Comparison of ENCODE assay signal across 8 cellular contexts in the genomic region with DNA sequence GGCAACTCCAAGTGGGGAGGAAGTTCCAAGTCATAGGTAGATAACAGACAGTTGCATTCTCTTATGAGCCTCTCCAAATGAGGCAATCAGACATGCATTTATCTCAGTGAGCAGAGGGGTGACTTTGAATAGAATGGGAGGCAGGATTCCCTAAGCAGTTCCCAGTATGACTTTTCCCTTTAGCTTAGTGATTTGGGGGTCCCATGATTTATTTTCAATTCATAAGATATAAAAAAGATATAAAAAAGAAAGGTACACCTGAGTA. TPM values are rescaled to one million over a fixed set of nuclear protein-coding genes. Genes with fewer than 3 reads are reported as not detected.
A peak's percentile ranks its signal among the peaks of the same experiment; 100 is the strongest.
DNase-seq lines count a peak whose midpoint lies in the region; ATAC-seq and TF ChIP-seq lines count a peak whose summit lies in the region.

No MANE protein-coding gene starts in this region.

- DNase-seq in SK-N-SH (no peak), posterior vena cava (ENCODE audit: low spot score) (no peak)
- DNase-seq in activated CD4-positive, alpha-beta memory T cell treated with anti-CD3 and anti-CD28 coated beads for 36 hours: no peak

- ATAC-seq in SK-N-SH treated with all-trans-retinoic acid at 6 μM for 48 hours (no peak), HG03457 (IDR thresholded peaks at IDR 0.05; ENCODE audit: unreplicated experiment) (no peak), GM21619 (IDR thresholded peaks at IDR 0.05; ENCODE audit: unreplicated experiment) (no peak)

- CTCF ChIA-PET in SK-N-SH (lab: Yijun Ruan, JAX): interaction anchor here (0.6 kb wide), 1 partner anchor 489 kb away, joined by 3 read pairs; no protein-coding TSS in a partner anchor
- CTCF ChIA-PET in activated CD4-positive, alpha-beta memory T cell treated with anti-CD3 and anti-CD28 coated beads for 36 hours (lab: Charles Lee): interaction anchor here (0.7 kb wide), 1 partner anchor 16 kb away, joined by 3 read pairs; no protein-coding TSS in a partner anchor

- H3K4me1 ChIP-seq in SK-N-SH (ENCODE audit: control insufficient read depth in 1 of 2, insufficient read depth in 2 of 2, low read depth in 1 of 2, low read length in 1 of 2): peaks cover 11 to 13% of the 10 kb centered on the region in 2 experiments; a peak in 3 of 4 replicates
- H3K4me1 ChIP-seq in subcutaneous abdominal adipose tissue (ENCODE audit: control insufficient read depth in 5 of 5, insufficient read depth in 5 of 5, low read length in 5 of 5): peaks cover 0 to 32% (median 20%) of the 10 kb centered on the region in 5 donors

- H3K4me3 ChIP-seq in SK-N-SH (ENCODE audit: low read depth in 2 of 2, low read length in 1 of 2) (peak overlapping the region; percentile 88 to 94), iPS-18c (ENCODE audit: insufficient read depth, low read depth, low read length) (peak overlapping the region; percentile 84; the same call in 1 of the 2 replicates), subcutaneous abdominal adipose tissue (ENCODE audit: low read depth in 1 of 5, low read length in 5 of 5) (peak overlapping the region; percentile 77 to 95 (median 86))

- H3K9me3 ChIP-seq in SK-N-SH: no peaks in the 10 kb centered on the region
- H3K9me3 ChIP-seq in iPS-18c (ENCODE audit: control insufficient read depth, insufficient read depth, low read length): no peaks in the 10 kb centered on the region
- H3K9me3 ChIP-seq in subcutaneous abdominal adipose tissue (ENCODE audit: control insufficient read depth in 5 of 5, low read length in 5 of 5): no peaks in the 10 kb centered on the region

- H3K36me3 Mint-ChIP-seq in activated CD4-positive, alpha-beta memory T cell treated with anti-CD3 and anti-CD28 coated beads for 36 hours: peaks cover 6% of the 10 kb centered on the region

- no peaks in the 10 kb centered on the region for H4K20me1 ChIP-seq in SK-N-SH (ENCODE audit: insufficient read depth)

- H3K27me3 ChIP-seq in SK-N-SH (ENCODE audit: insufficient read depth) (no peaks in the 10 kb centered on the region), subcutaneous abdominal adipose tissue (ENCODE audit: control insufficient read depth in 5 of 5, insufficient read depth in 4 of 5, low read length in 5 of 5) (no peaks in the 10 kb centered on the region)

- H3K4me2 ChIP-seq in SK-N-SH: peak overlapping the region; percentile 71

- no peaks in the 10 kb centered on the region for H3K9me2 ChIP-seq in SK-N-SH

- H3K27ac ChIP-seq in SK-N-SH (ENCODE audit: low read depth in 2 of 2, low read length in 1 of 2) (peak overlapping the region in 1 of 2 experiments; percentile 91; a peak in 2 of 4 replicates), subcutaneous abdominal adipose tissue (ENCODE audit: low read depth, low read length) (no peak overlapping the region)

- TF ChIP-seq RAD21 in SK-N-SH (IDR thresholded peaks at IDR 0.05; ENCODE audit: low read length): no peak

- H3K4me3 Mint-ChIP-seq in activated CD4-positive, alpha-beta memory T cell treated with anti-CD3 and anti-CD28 coated beads for 36 hours: peak overlapping the region; percentile 98

- H3K27ac Mint-ChIP-seq in activated CD4-positive, alpha-beta memory T cell treated with anti-CD3 and anti-CD28 coated beads for 36 hours: peak overlapping the region; percentile 38

- TF ChIP-seq CTCF in SK-N-SH (IDR thresholded peaks at IDR 0.05): no peak

- POLR2A ChIA-PET in SK-N-SH (lab: Yijun Ruan, JAX): no interaction called here
- POLR2A ChIA-PET in activated CD4-positive, alpha-beta memory T cell treated with anti-CD3 and anti-CD28 coated beads for 36 hours (lab: Charles Lee): no interaction called here

- peaks cover 15% of the 10 kb centered on the region for H3K4me1 Mint-ChIP-seq in activated CD4-positive, alpha-beta memory T cell treated with anti-CD3 and anti-CD28 coated beads for 36 hours (ENCODE audit: low read depth)

- H3K9me3 Mint-ChIP-seq in activated CD4-positive, alpha-beta memory T cell treated with anti-CD3 and anti-CD28 coated beads for 36 hours: no peaks in the 10 kb centered on the region

- H3K9ac ChIP-seq in SK-N-SH (peak overlapping the region; percentile 93), subcutaneous abdominal adipose tissue (ENCODE audit: low read length in 5 of 5) (peak overlapping the region in 4 of 5 donors; percentile 87 to 99 (median 96))

- no peaks in the 10 kb centered on the region for H3K27me3 Mint-ChIP-seq in activated CD4-positive, alpha-beta memory T cell treated with anti-CD3 and anti-CD28 coated beads for 36 hours

- no peak for TF ChIP-seq EP300 in SK-N-SH (IDR thresholded peaks at IDR 0.05; ENCODE audit: borderline replicate concordance in 1 of 2, low read depth in 1 of 2, low read length in 1 of 2)

- peaks cover 31% of the 10 kb centered on the region for H3K79me2 ChIP-seq in SK-N-SH (ENCODE audit: insufficient read depth)

- H2AFZ ChIP-seq in SK-N-SH (ENCODE audit: low read depth): peak overlapping the region; percentile 95; the same call in 1 of the 2 replicates

- intact Hi-C loops in activated CD4-positive, alpha-beta memory T cell treated with anti-CD3 and anti-CD28 coated beads for 36 hours (cut with micrococcal nuclease): loop anchor here (1.0 to 10.0 kb wide), 8 partner anchors 54 to 1088 kb away; a partner anchor contains a TSS
- intact Hi-C loops in posterior vena cava (cut with DNase I): loop anchor here in 1 of 2 donors (10.0 kb wide), 1 partner anchor 374 kb away; a partner anchor contains a TSS

- peaks cover 18 to 22% of the 10 kb centered on the region in 2 experiments for H3K36me3 ChIP-seq in SK-N-SH (replicated peaks in 1 of 2; ENCODE audit: control insufficient read depth in 1 of 2, insufficient read depth in 2 of 2, low read length in 1 of 2)
- peaks cover 1 to 8% (median 5%) of the 10 kb centered on the region in 5 donors for H3K36me3 ChIP-seq in subcutaneous abdominal adipose tissue (ENCODE audit: control insufficient read depth in 5 of 5, insufficient read depth in 5 of 5, low read length in 5 of 5)

- H3F3A ChIP-seq in SK-N-SH (replicated peaks; ENCODE audit: insufficient read depth): no peaks in the 10 kb centered on the region

TF ChIP-seq in SK-N-SH, 30 proteins besides CTCF, POLR2A, EP300 and RAD21 (continues in another document):
- no peak for TF ChIP-seq TEAD4 (IDR thresholded peaks at IDR 0.05; ENCODE audit: borderline replicate concordance, insufficient read depth)
- no peak for TF ChIP-seq FOXJ3 (CRISPR knock-in tag; IDR thresholded peaks at IDR 0.05)
- no peak for TF ChIP-seq RXRA (IDR thresholded peaks at IDR 0.05; ENCODE audit: borderline replicate concordance, low read depth)
- no peak for TF ChIP-seq YY1 (IDR thresholded peaks at IDR 0.05; ENCODE audit: low read depth)
- no peak for TF ChIP-seq MEF2A (IDR thresholded peaks at IDR 0.05; ENCODE audit: borderline replicate concordance, low read depth)

TF ChIP-seq in SK-N-SH treated with all-trans-retinoic acid at 6 μM for 48 hours, 23 proteins besides CTCF, POLR2A, EP300 and RAD21:
- no peak for TF ChIP-seq PPARA (CRISPR knock-in tag; IDR thresholded peaks at IDR 0.05; ENCODE audit: borderline replicate concordance)
- TF ChIP-seq ZNF565 (CRISPR knock-in tag; conservative IDR thresholded peaks at IDR 0.05; ENCODE audit: low read depth): no peak
- TF ChIP-seq OSR1 (CRISPR knock-in tag; IDR thresholded peaks at IDR 0.05): no peak
- no peak for TF ChIP-seq RARB (CRISPR knock-in tag; IDR thresholded peaks at IDR 0.05)
- TF ChIP-seq, protein P1, sequence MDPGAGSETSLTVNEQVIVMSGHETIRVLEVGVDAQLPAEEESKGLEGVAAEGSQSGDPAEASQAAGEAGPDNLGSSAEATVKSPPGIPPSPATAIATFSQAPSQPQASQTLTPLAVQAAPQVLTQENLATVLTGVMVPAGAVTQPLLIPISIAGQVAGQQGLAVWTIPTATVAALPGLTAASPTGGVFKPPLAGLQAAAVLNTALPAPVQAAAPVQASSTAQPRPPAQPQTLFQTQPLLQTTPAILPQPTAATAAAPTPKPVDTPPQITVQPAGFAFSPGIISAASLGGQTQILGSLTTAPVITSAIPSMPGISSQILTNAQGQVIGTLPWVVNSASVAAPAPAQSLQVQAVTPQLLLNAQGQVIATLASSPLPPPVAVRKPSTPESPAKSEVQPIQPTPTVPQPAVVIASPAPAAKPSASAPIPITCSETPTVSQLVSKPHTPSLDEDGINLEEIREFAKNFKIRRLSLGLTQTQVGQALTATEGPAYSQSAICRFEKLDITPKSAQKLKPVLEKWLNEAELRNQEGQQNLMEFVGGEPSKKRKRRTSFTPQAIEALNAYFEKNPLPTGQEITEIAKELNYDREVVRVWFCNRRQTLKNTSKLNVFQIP (CRISPR knock-in tag; IDR thresholded peaks at IDR 0.05; ENCODE audit: borderline replicate concordance, low read depth): no peak

RNA-seq across cellular contexts. Expression of a gene that starts 0.8 kb away (rescaled TPM):
- polyA plus RNA-seq in SK-N-SH (2012; rRNA removed): 3.1 and 4.0 TPM in 2 replicates
- 4.7 and 6.1 TPM in 2 replicates for polyA plus RNA-seq in SK-N-SH (2012; cell fraction: cytosol; rRNA removed)
- polyA plus RNA-seq in SK-N-SH (2012; cell fraction: nucleus; rRNA removed): 3.8 and 7.8 TPM in 2 replicates
- total RNA-seq in activated CD4-positive, alpha-beta memory T cell treated with anti-CD3 and anti-CD28 coated beads for 36 hours: 10 to 100 TPM; 28.8 to 29.7 TPM
- total RNA-seq in posterior vena cava: 10 to 100 TPM; 28.1 to 28.9 TPM

RNA-seq across cellular contexts. Expression of a gene that starts 42.1 kb away (rescaled TPM):
- not detected in 2 replicates for polyA plus RNA-seq in SK-N-SH (2012; rRNA removed)
- not detected in 2 replicates for polyA plus RNA-seq in SK-N-SH (2012; cell fraction: cytosol; rRNA removed)
- polyA plus RNA-seq in SK-N-SH (2012; cell fraction: nucleus; rRNA removed): not detected in 2 replicates
- total RNA-seq in activated CD4-positive, alpha-beta memory T cell treated with anti-CD3 and anti-CD28 coated beads for 36 hours: not detected
- total RNA-seq in posterior vena cava: 10 to 100 TPM; 37.9 to 56.0 TPM

Comparison
In these comparisons a context has a peak if more than half of its experiments do, and no peak if none do; other contexts are left out.
1. RNA of a gene that starts 42.1 kb away (total RNA-seq): 37.9 to 56.0 TPM in posterior vena cava; not detected in activated CD4-positive, alpha-beta memory T cell treated with anti-CD3 and anti-CD28 coated beads for 36 hours; every median in the first group is over 10 times any median in the second.
2. Peak in every context shown above with its lines, with median percentiles within 50 percentile points of each other: H3K4me3 ChIP-seq.